ENCODE assay signal across 24 cellular contexts in genomic region chr12:11075642-11076041, GRCh38. TPM values are rescaled to one million over a fixed set of nuclear protein-coding genes. Genes with fewer than 3 reads are reported as not detected.
DNase-seq lines count a peak whose midpoint lies in the region; ATAC-seq and TF ChIP-seq lines count a peak whose summit lies in the region.
"Had no signal": no experiment of that assay in that cellular context is flagged by ENCODE, and none has a peak within 500 bp of the region (broad histone marks: within the 10 kb centered on the region; RNA-seq: fewer than 3 reads in every experiment).

No MANE protein-coding gene starts in this region.

- no peak for TF ChIP-seq CTCF in upper lobe of left lung (IDR thresholded peaks at IDR 0.05)
- no peak for TF ChIP-seq CTCF in esophagus muscularis mucosa (IDR thresholded peaks at IDR 0.05)
- no peak for TF ChIP-seq CTCF in adrenal gland (IDR thresholded peaks at IDR 0.05)

- peak; percentile 30 to 46 for ATAC-seq in activated CD4-positive, CD25-positive, alpha-beta regulatory T cell treated with anti-CD3 and anti-CD28 coated beads, Interleukin-2, amount 50 U/mL, for 24 hours
- peak; percentile 62 for ATAC-seq in GM21737 (IDR thresholded peaks at IDR 0.05; ENCODE audit: unreplicated experiment)
- peak; percentile 75 for ATAC-seq in HG03175 (IDR thresholded peaks at IDR 0.05; ENCODE audit: unreplicated experiment)
- ATAC-seq in upper lobe of left lung (ENCODE audit: low FRiP score in 2 of 2), result no peak
- ATAC-seq in GM19324 (IDR thresholded peaks at IDR 0.05; ENCODE audit: low FRiP score, unreplicated experiment), result no peak
- ATAC-seq: left lung, right lobe of liver had no signal

- H3K4me3 ChIP-seq in upper lobe of left lung, result no peak overlapping the region
- no peak overlapping the region for H3K4me3 ChIP-seq in esophagus muscularis mucosa
- no peak overlapping the region for H3K4me3 ChIP-seq in adrenal gland
- H3K4me3 ChIP-seq: left lung, right lobe of liver, SJCRH30 had no signal

- no peak for DNase-seq in activated CD4-positive, CD25-positive, alpha-beta regulatory T cell (lab: John Stamatoyannopoulos, UW)
- DNase-seq in upper lobe of left lung (no peak), esophagus muscularis mucosa (ENCODE audit: extremely low spot score) (no peak), adrenal gland (no peak)
- DNase-seq: activated CD4-positive, alpha-beta T cell treated with anti-CD3 and anti-CD28 coated beads, Interleukin-2, amount 50 U/mL, for 48 hours; Calu3; DND-41; H7; left lung; mesendoderm; NCI-H1105; NCI-H187 treated with DMSO at 0.1 percent for 48 hours; NCI-H524 treated with DMSO at 0.1 percent for 48 hours; right lobe of liver; stimulated activated CD4-positive, alpha-beta T cell treated with anti-CD3 and anti-CD28 coated beads, Interleukin-2, amount 100 ng/mL, for 48 hours had no signal

- no peaks in the 10 kb centered on the region for H3K27me3 ChIP-seq in upper lobe of left lung
- no peaks in the 10 kb centered on the region for H3K27me3 ChIP-seq in esophagus muscularis mucosa
- no peaks in the 10 kb centered on the region for H3K27me3 ChIP-seq in adrenal gland
- H3K27me3 ChIP-seq: left lung, right lobe of liver, SJCRH30 had no signal

- H3K27ac ChIP-seq in upper lobe of left lung (no peak overlapping the region), esophagus muscularis mucosa (replicated peaks in 1 of 4) (no peak overlapping the region), adrenal gland (no peak overlapping the region)
- H3K27ac ChIP-seq: 22Rv1, left lung, right lobe of liver, SJCRH30 had no signal

- no peaks in the 10 kb centered on the region for H3K36me3 ChIP-seq in upper lobe of left lung
- no peaks in the 10 kb centered on the region for H3K36me3 ChIP-seq in esophagus muscularis mucosa
- H3K36me3 ChIP-seq in adrenal gland (replicated peaks in 1 of 2), result no peaks in the 10 kb centered on the region
- H3K36me3 ChIP-seq: left lung, right lobe of liver, SJCRH30 had no signal

- TF ChIP-seq POLR2A in upper lobe of left lung (IDR thresholded peaks at IDR 0.05), result no peak
- TF ChIP-seq POLR2A in esophagus muscularis mucosa (IDR thresholded peaks at IDR 0.05; ENCODE audit: low read depth), result no peak
- TF ChIP-seq POLR2A in adrenal gland (IDR thresholded peaks at IDR 0.05), result no peak

- H3K9me3 ChIP-seq in upper lobe of left lung, result no peaks in the 10 kb centered on the region
- peaks cover 0 to 2% (median 0%) of the 10 kb centered on the region in 4 donors for H3K9me3 ChIP-seq in esophagus muscularis mucosa
- no peaks in the 10 kb centered on the region for H3K9me3 ChIP-seq in adrenal gland (replicated peaks in 1 of 3)
- H3K9me3 ChIP-seq: right lobe of liver, SJCRH30 had no signal

- 70 to 83% methylated on average over 3 of the region's 3 CpGs for WGBS in upper lobe of left lung, 2 donors
- WGBS in esophagus muscularis mucosa, result 87% methylated on average over 3 of the region's 3 CpGs
- 0 to 89% (median 76%) methylated on average over 2 to 3 of the region's 3 CpGs for WGBS in adrenal gland, 4 donors

- intact Hi-C loops in esophagus muscularis mucosa (cut with DNase I), result no loop called here
- intact Hi-C loops in adrenal gland (cut with DNase I), result no loop called here

- TF ChIP-seq EP300 in upper lobe of left lung (IDR thresholded peaks at IDR 0.05) (no peak), esophagus muscularis mucosa (IDR thresholded peaks at IDR 0.05) (no peak)

- H3K4me1 ChIP-seq in upper lobe of left lung (no peaks in the 10 kb centered on the region), esophagus muscularis mucosa (peaks cover 0 to 8% (median 2%) of the 10 kb centered on the region in 4 donors), adrenal gland (replicated peaks in 1 of 2) (peaks cover 0 to 6% of the 10 kb centered on the region in 2 donors)
- H3K4me1 ChIP-seq: left lung, SJCRH30 had no signal

RNA-seq across cellular contexts. Expression of gene TAS2R46, which starts 13.5 kb away (rescaled TPM):
- 1 to 10 TPM in 4 of 6 donors, under 1 TPM in 1, not detected in 1; 0.47 to 7.1 (median 2.2) TPM for total RNA-seq in upper lobe of left lung
- total RNA-seq in esophagus muscularis mucosa, result 1 to 10 TPM in 1 of 4 donors, not detected in 3; 1.1 TPM
- 1 to 10 TPM in 4 of 8 donors, under 1 TPM in 4; 0.61 to 4.7 (median 1.3) TPM for total RNA-seq in adrenal gland
- polyA plus RNA-seq in adrenal gland, result under 1 TPM in 1 of 3 donors, not detected in 2; 0.10 TPM
- total RNA-seq: M059J, myocyte had no signal
- polyA plus RNA-seq: CD14-positive monocyte had no signal

RNA-seq across cellular contexts. Expression of gene TAS2R43, which starts 16.5 kb away (rescaled TPM):
- total RNA-seq in upper lobe of left lung (10 to 100 TPM in 1 of 6 donors, 1 to 10 TPM in 3, under 1 TPM in 1, not detected in 1; 0.52 to 10.5 (median 5.9) TPM), esophagus muscularis mucosa (1 to 10 TPM in 2 of 4 donors, under 1 TPM in 2; 0.39 to 1.3 (median 0.87) TPM), adrenal gland (10 to 100 TPM in 1 of 8 donors, 1 to 10 TPM in 3, under 1 TPM in 3, not detected in 1; 0.28 to 17.0 (median 1.1) TPM)
- polyA plus RNA-seq in adrenal gland, result not detected
- total RNA-seq: H7, M059J had no signal
- polyA plus RNA-seq: CD14-positive monocyte had no signal

RNA-seq across cellular contexts. Expression of gene TAS2R31, which starts 44.4 kb away (rescaled TPM):
- total RNA-seq in upper lobe of left lung (1 to 10 TPM in 5 of 6 donors, under 1 TPM in 1; 0.81 to 9.5 (median 3.5) TPM), esophagus muscularis mucosa (1 to 10 TPM; 1.1 to 3.3 (median 2.2) TPM), adrenal gland (10 to 100 TPM in 1 of 8 donors, 1 to 10 TPM in 6, not detected in 1; 1.5 to 28.5 (median 3.2) TPM)
- polyA plus RNA-seq in adrenal gland, result under 1 TPM; 0.20 to 0.24 (median 0.20) TPM
- polyA plus RNA-seq: CD14-positive monocyte had no signal

RNA-seq across cellular contexts. Expression of gene TAS2R19, which starts 53.2 kb away (rescaled TPM):
- 10 to 100 TPM in 2 of 6 donors, 1 to 10 TPM in 4; 1.2 to 17.8 (median 4.0) TPM for total RNA-seq in upper lobe of left lung
- total RNA-seq in esophagus muscularis mucosa, result 1 to 10 TPM; 1.4 to 8.3 (median 2.6) TPM
- 1 to 10 TPM in 6 of 8 donors, under 1 TPM in 1, not detected in 1; 0.41 to 9.6 (median 3.8) TPM for total RNA-seq in adrenal gland
- polyA plus RNA-seq in adrenal gland, result under 1 TPM in 2 of 3 donors, not detected in 1; 0.48 to 0.54 TPM
- polyA plus RNA-seq: CD14-positive monocyte had no signal

RNA-seq across cellular contexts. Expression of gene TAS2R30, which starts 58.8 kb away (rescaled TPM):
- total RNA-seq in upper lobe of left lung (10 to 100 TPM in 2 of 6 donors, 1 to 10 TPM in 4; 1.4 to 20.2 (median 6.0) TPM), esophagus muscularis mucosa (1 to 10 TPM; 1.5 to 5.8 (median 2.1) TPM), adrenal gland (10 to 100 TPM in 1 of 8 donors, 1 to 10 TPM in 7; 1.8 to 16.0 (median 2.9) TPM)
- under 1 TPM in 2 of 3 donors, not detected in 1; 0.07 to 0.64 TPM for polyA plus RNA-seq in adrenal gland
- total RNA-seq: M059J had no signal
- polyA plus RNA-seq: CD14-positive monocyte had no signal

Comparison
In these comparisons a context has a peak if more than half of its experiments do, and no peak if none do; other contexts are left out.
1. ATAC-seq: peak in activated CD4-positive, CD25-positive, alpha-beta regulatory T cell treated with anti-CD3 and anti-CD28 coated beads, Interleukin-2, amount 50 U/mL, for 24 hours (2 of 2), GM21737 (single experiment) and HG03175 (single experiment); none in upper lobe of left lung (0 of 2) and GM19324 (single experiment).